Comparison of ENCODE assay signal across 26 cellular contexts in the genomic region with DNA sequence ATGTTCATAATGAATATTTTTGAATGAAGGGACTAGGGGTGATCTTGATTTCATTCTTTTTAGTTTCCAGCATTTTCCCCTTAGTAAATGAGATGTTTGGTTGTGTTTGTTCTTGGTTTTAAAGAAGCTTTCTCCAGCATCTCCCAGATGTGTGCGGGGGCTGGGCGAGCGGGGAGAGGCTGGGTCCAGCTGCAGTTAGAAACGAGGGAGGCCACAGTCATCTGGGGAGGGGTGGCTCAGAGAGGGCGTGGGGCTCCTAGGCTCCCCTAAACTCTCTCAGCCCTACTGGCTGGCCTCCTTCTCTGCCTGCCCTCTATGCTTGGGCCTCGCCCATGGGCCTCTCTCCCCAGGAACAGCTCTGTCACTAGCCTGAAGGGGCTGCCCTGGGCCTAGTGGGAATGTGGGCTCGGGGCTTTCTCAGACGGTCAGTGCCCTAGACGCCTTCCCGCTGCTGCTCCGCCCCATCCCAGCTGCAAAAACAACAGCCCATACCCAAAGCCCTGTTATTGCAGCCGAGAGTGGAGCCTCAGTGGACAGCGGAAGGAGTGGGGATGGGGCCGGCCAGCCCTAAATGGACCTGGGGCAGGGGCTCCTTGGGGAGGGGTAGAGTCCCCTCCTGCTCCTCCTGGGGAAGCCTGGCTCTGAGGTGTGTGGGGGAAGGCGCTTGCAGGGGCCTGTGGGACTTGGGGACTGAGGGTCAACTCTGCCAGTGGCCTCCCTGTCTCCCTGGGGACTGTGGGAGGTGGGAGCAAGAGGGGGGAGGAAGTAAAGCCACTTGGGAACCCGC. TPM values are rescaled to one million over a fixed set of nuclear protein-coding genes. Genes with fewer than 3 reads are reported as not detected.
DNase-seq lines count a peak whose midpoint lies in the region; ATAC-seq, FAIRE-seq and TF ChIP-seq lines count a peak whose summit lies in the region.
"Had no signal": no experiment of that assay in that cellular context is flagged by ENCODE, and none has a peak within 500 bp of the region (broad histone marks: within the 10 kb centered on the region; RNA-seq: fewer than 3 reads in every experiment).

No MANE protein-coding gene starts in this region.

- H3K9me3 Mint-ChIP-seq in neural crest cell: no peaks in the 10 kb centered on the region
- H3K9me3 Mint-ChIP-seq: activated naive CD4-positive, alpha-beta T cell treated with anti-CD3 and anti-CD28 coated beads, Interleukin-2, amount 10 ng/mL, durations not matched to agents 7 days and 5 days; CD4-positive, alpha-beta T cell; T-helper 1 cell treated with Interleukin-12 subunit alpha and Interleukin-12 subunit beta and Interleukin-4 antibody, amounts not matched to agents 30 μg/mL and 1 μg/mL, for 36 hours had no signal

- no peaks in the 10 kb centered on the region for H3K79me2 ChIP-seq in endothelial cell of umbilical vein (ENCODE audit: control insufficient read depth, insufficient read depth, low read length)

- no peaks in the 10 kb centered on the region for H4K20me1 ChIP-seq in endothelial cell of umbilical vein (replicated peaks; ENCODE audit: control insufficient read depth, extremely low read depth, insufficient read depth, low read length)

- H3K27ac ChIP-seq in endothelial cell of umbilical vein (ENCODE audit: insufficient read depth, low read depth, low read length): peak overlapping the region; percentile 66
- H3K27ac ChIP-seq in thyroid gland: peak overlapping the region in 2 of 3 donors; percentile 33 to 54
- H3K27ac ChIP-seq: colonic mucosa, KMS-11, Peyer's patch, SK-N-MC had no signal

- H2AFZ ChIP-seq in endothelial cell of umbilical vein (ENCODE audit: low read depth, low read length): no peak overlapping the region

- TF ChIP-seq CTCF in endothelial cell of umbilical vein (IDR thresholded peaks at IDR 0.05; ENCODE audit: extremely low read depth in 1 of 2, insufficient read depth in 1 of 2, low read depth in 1 of 2, low read length in 2 of 2): no peak
- TF ChIP-seq CTCF in neural crest cell (conservative IDR thresholded peaks at IDR 0.05): no peak
- TF ChIP-seq CTCF in thyroid gland (IDR thresholded peaks at IDR 0.05): no peak

- H3K9ac ChIP-seq in endothelial cell of umbilical vein (replicated peaks; ENCODE audit: extremely low read depth, insufficient read depth, low read length): no peak overlapping the region
- H3K9ac ChIP-seq: KMS-11 had no signal

- POLR2A ChIA-PET in endothelial cell of umbilical vein (lab: Charles Lee): interaction anchor here (1.5 kb wide), 1 partner anchor 29 kb away, joined by 6 read pairs; a partner anchor contains a TSS

- H3K9me1 ChIP-seq in endothelial cell of umbilical vein (replicated peaks; ENCODE audit: control insufficient read depth, extremely low read depth, insufficient read depth, low read length): no peaks in the 10 kb centered on the region

- H3K36me3 Mint-ChIP-seq in neural crest cell (ENCODE audit: low read depth): no peaks in the 10 kb centered on the region
- H3K36me3 Mint-ChIP-seq: activated naive CD4-positive, alpha-beta T cell treated with anti-CD3 and anti-CD28 coated beads, Interleukin-2, amount 10 ng/mL, durations not matched to agents 7 days and 5 days had no signal

- WGBS in thyroid gland, 2 donors: 59 to 93% methylated on average over 6 to 15 of the region's 16 CpGs

- no TSS peak for BruUV-seq in endothelial cell of umbilical vein (replicated peaks; lab: Mats Ljungman, UMichigan)

- DNase-seq in HTR-8/SVneo (ENCODE audit: insufficient read length, low spot score): no peak
- DNase-seq in endothelial cell of umbilical vein (ENCODE audit: low read depth, low spot score): no peak
- no peak for DNase-seq in neural crest cell (ENCODE audit: low read depth, low spot score)
- no peak for DNase-seq in thyroid gland
- no peak for DNase-seq in T-helper 2 cell
- DNase-seq in DMS153 (lab: John Stamatoyannopoulos, UW): no peak
- DNase-seq: activated CD4-positive, alpha-beta T cell treated with anti-CD3 and anti-CD28 coated beads for 4 hours; amniotic stem cell; CD4-positive, alpha-beta T cell; colonic mucosa; GF-D8; kidney; NCI-H1436 treated with DMSO at 0.1 percent for 48 hours; NCI-H524; nucleus accumbens; stimulated activated CD4-positive, alpha-beta T cell treated with anti-CD3 and anti-CD28 coated beads, Interleukin-4, amount 100 ng/mL, for 24 hours; stimulated activated naive CD4-positive, alpha-beta T cell had no signal

- H3K9me3 ChIP-seq in endothelial cell of umbilical vein (replicated peaks; ENCODE audit: control insufficient read depth, insufficient read depth, low read length) (no peaks in the 10 kb centered on the region), thyroid gland (no peaks in the 10 kb centered on the region)
- H3K9me3 ChIP-seq: breast epithelium, colonic mucosa, Peyer's patch, tibial nerve had no signal

- peak overlapping the region; percentile 35 for H3K27ac Mint-ChIP-seq in neural crest cell (ENCODE audit: unreplicated experiment)
- H3K27ac Mint-ChIP-seq: activated naive CD4-positive, alpha-beta T cell treated with anti-CD3 and anti-CD28 coated beads, Interleukin-2, amount 10 ng/mL, durations not matched to agents 7 days and 5 days; CD4-positive, alpha-beta T cell; T-helper 1 cell treated with Interleukin-12 subunit alpha and Interleukin-12 subunit beta and Interleukin-4 antibody, amounts not matched to agents 30 μg/mL and 1 μg/mL, for 36 hours had no signal

- dilution Hi-C loops in endothelial cell of umbilical vein (cut with MboI; ENCODE audit: extremely low pct_ligation_motif_present, low sequenced_read_pairs): no loop called here

- peaks cover 26% of the 10 kb centered on the region for H3K4me1 Mint-ChIP-seq in neural crest cell
- H3K4me1 Mint-ChIP-seq: activated naive CD4-positive, alpha-beta T cell treated with anti-CD3 and anti-CD28 coated beads, Interleukin-2, amount 10 ng/mL, durations not matched to agents 7 days and 5 days had no signal

- no peak overlapping the region for H3K4me2 ChIP-seq in endothelial cell of umbilical vein (ENCODE audit: insufficient read depth, low read length)
- H3K4me2 ChIP-seq: KMS-11 had no signal

- H3K36me3 ChIP-seq in endothelial cell of umbilical vein (ENCODE audit: control insufficient read depth in 2 of 2, extremely low read depth in 1 of 2, insufficient read depth in 2 of 2, low read length in 2 of 2): no peaks in the 10 kb centered on the region
- no peaks in the 10 kb centered on the region for H3K36me3 ChIP-seq in thyroid gland
- H3K36me3 ChIP-seq: breast epithelium, colonic mucosa, Peyer's patch, tibial nerve had no signal

- H3K4me3 Mint-ChIP-seq in neural crest cell: no peak overlapping the region
- H3K4me3 Mint-ChIP-seq: activated naive CD4-positive, alpha-beta T cell treated with anti-CD3 and anti-CD28 coated beads, Interleukin-2, amount 10 ng/mL, durations not matched to agents 7 days and 5 days; CD4-positive, alpha-beta T cell; T-helper 1 cell treated with Interleukin-12 subunit alpha and Interleukin-12 subunit beta and Interleukin-4 antibody, amounts not matched to agents 30 μg/mL and 1 μg/mL, for 36 hours had no signal

- H3K27me3 ChIP-seq in endothelial cell of umbilical vein (ENCODE audit: control insufficient read depth in 2 of 2, insufficient read depth in 2 of 2, low read length in 2 of 2) (no peaks in the 10 kb centered on the region), thyroid gland (no peaks in the 10 kb centered on the region)
- H3K27me3 ChIP-seq: breast epithelium, colonic mucosa, Peyer's patch, tibial nerve had no signal

- no peak for ATAC-seq in HG03280 (IDR thresholded peaks at IDR 0.05; ENCODE audit: unreplicated experiment)

- TF ChIP-seq POLR2A in endothelial cell of umbilical vein (IDR thresholded peaks at IDR 0.05; ENCODE audit: low read depth, low read length) (no peak), thyroid gland (IDR thresholded peaks at IDR 0.05) (no peak)

- intact Hi-C loops in endothelial cell of umbilical vein (cut with micrococcal nuclease) (loop anchor here (5.0 kb wide), 1 partner anchor 367 kb away; no protein-coding TSS in a partner anchor), thyroid gland (cut with DNase I) (no loop called here)

- peaks cover 74% of the 10 kb centered on the region for H3K4me1 ChIP-seq in endothelial cell of umbilical vein (ENCODE audit: control insufficient read depth, extremely low read depth, insufficient read depth, low read length)
- H3K4me1 ChIP-seq in thyroid gland: peaks cover 15 to 42% of the 10 kb centered on the region in 2 donors
- H3K4me1 ChIP-seq: colonic mucosa, Peyer's patch had no signal

- peak; percentile 36 for FAIRE-seq in HTR-8/SVneo (lab: Jason Lieb, UNC)
- FAIRE-seq in endothelial cell of umbilical vein (lab: Jason Lieb, UNC): no peak
- FAIRE-seq: GM18507, kidney had no signal

- CTCF ChIA-PET in endothelial cell of umbilical vein (lab: Charles Lee): interaction anchor here (1.0 kb wide), 1 partner anchor 11 kb away, joined by 3 read pairs; no protein-coding TSS in a partner anchor

- no peaks in the 10 kb centered on the region for H3K27me3 Mint-ChIP-seq in neural crest cell (ENCODE audit: low read depth)
- H3K27me3 Mint-ChIP-seq: CD4-positive, alpha-beta T cell had no signal

- H3K4me3 ChIP-seq in endothelial cell of umbilical vein (replicated peaks in 1 of 3; ENCODE audit: insufficient read depth in 1 of 3, low read depth in 1 of 3, low read length in 3 of 3) (no peak overlapping the region), thyroid gland (replicated peaks in 1 of 3) (no peak overlapping the region)
- H3K4me3 ChIP-seq: breast epithelium, colonic mucosa, Peyer's patch, SK-N-MC, tibial nerve had no signal

RNA-seq across cellular contexts. Expression of a gene that starts 18.3 kb away (rescaled TPM):
- total RNA-seq in endothelial cell of umbilical vein (97.0 and 103 TPM in 2 replicates), neural crest cell (50.5 TPM in 2 replicates), thyroid gland (10 to 100 TPM; 47.0 to 94.8 (median 69.3) TPM)
- polyA plus RNA-seq in endothelial cell of umbilical vein: 143 and 146 TPM in 2 replicates
- 124 and 125 TPM in 2 replicates for polyA plus RNA-seq in endothelial cell of umbilical vein (2011; cell fraction: cytosol; rRNA removed)
- polyA plus RNA-seq in endothelial cell of umbilical vein (2011; cell fraction: nucleus; rRNA removed): 101 and 104 TPM in 2 replicates
- 71.5 and 81.7 TPM in 2 replicates for polyA plus RNA-seq in endothelial cell of umbilical vein (2012)
- polyA minus RNA-seq in endothelial cell of umbilical vein: 89.0 and 115 TPM in 2 replicates
- 36.6 TPM for polyA minus RNA-seq in endothelial cell of umbilical vein (2011; cell fraction: cytosol; rRNA and poly(A)+ RNA removed)
- 65.0 and 65.2 TPM in 2 replicates for polyA minus RNA-seq in endothelial cell of umbilical vein (2011; cell fraction: nucleus; rRNA and poly(A)+ RNA removed)

RNA-seq across cellular contexts. Expression of a gene that starts 29.0 kb away (rescaled TPM):
- total RNA-seq in endothelial cell of umbilical vein (206 and 254 TPM in 2 replicates), neural crest cell (2.9 and 3.9 TPM in 2 replicates), thyroid gland (10 to 100 TPM; 34.4 to 68.8 (median 61.0) TPM)
- polyA plus RNA-seq in endothelial cell of umbilical vein: 89.0 and 102 TPM in 2 replicates
- polyA plus RNA-seq in endothelial cell of umbilical vein (2011; cell fraction: cytosol; rRNA removed): 47.5 and 62.9 TPM in 2 replicates
- 103 TPM in 2 replicates for polyA plus RNA-seq in endothelial cell of umbilical vein (2011; cell fraction: nucleus; rRNA removed)
- 68.6 and 97.1 TPM in 2 replicates for polyA plus RNA-seq in endothelial cell of umbilical vein (2012)
- polyA minus RNA-seq in endothelial cell of umbilical vein: 49.2 and 69.1 TPM in 2 replicates
- polyA minus RNA-seq in endothelial cell of umbilical vein (2011; cell fraction: cytosol; rRNA and poly(A)+ RNA removed): not detected
- 84.1 and 105 TPM in 2 replicates for polyA minus RNA-seq in endothelial cell of umbilical vein (2011; cell fraction: nucleus; rRNA and poly(A)+ RNA removed)
